ENCODE assay signal across 9 cellular contexts in genomic region chr2:127407091-127407490, GRCh38. TPM values are rescaled to one million over a fixed set of nuclear protein-coding genes. Genes with fewer than 3 reads are reported as not detected.
A peak's percentile ranks its signal among the peaks of the same experiment; 100 is the strongest.
DNase-seq lines count a peak whose midpoint lies in the region; ATAC-seq and TF ChIP-seq lines count a peak whose summit lies in the region.
"Had no signal": no experiment of that assay in that cellular context is flagged by ENCODE, and none has a peak within 500 bp of the region (broad histone marks: within the 10 kb centered on the region; RNA-seq: fewer than 3 reads in every experiment).

No MANE protein-coding gene starts in this region.

- in situ Hi-C loops in mammary epithelial cell (cut with MboI; ENCODE audit: low sequenced_read_pairs in 2 of 2), result no loop called here

- intact Hi-C loops in MCF 10A (cut with micrococcal nuclease), result no loop called here
- intact Hi-C loops in mammary epithelial cell (cut with micrococcal nuclease), result loop anchor here (2.0 kb wide), 1 partner anchor 18 kb away; no protein-coding TSS in a partner anchor
- intact Hi-C loops in ascending aorta (cut with DNase I), result loop anchor here (1.0 kb wide), 2 partner anchors 9 to 19 kb away; no protein-coding TSS in a partner anchor
- intact Hi-C loops in natural killer cell (cut with micrococcal nuclease), result loop anchor here (10.0 kb wide), 1 partner anchor 322 kb away; no protein-coding TSS in a partner anchor
- intact Hi-C loops in upper lobe of right lung (cut with DNase I), result no loop called here

- H3K36me3 Mint-ChIP-seq in MCF 10A (ENCODE audit: insufficient read depth, unreplicated experiment) (no peaks in the 10 kb centered on the region), natural killer cell (no peaks in the 10 kb centered on the region)

- H3K4me1 ChIP-seq in mammary epithelial cell (ENCODE audit: insufficient read depth, low read length) (peaks cover 44% of the 10 kb centered on the region), ascending aorta (peaks cover 14 to 62% of the 10 kb centered on the region in 2 donors), upper lobe of right lung (peaks cover 40% of the 10 kb centered on the region)

- POLR2A ChIA-PET in MCF 10A (lab: Yijun Ruan, JAX), result interaction anchor here (1.0 to 2.7 kb wide), 2 partner anchors 18 to 21 kb away, joined by 3 to 13 read pairs; partner anchors contain the start of gene MAP3K2

- H3K36me3 ChIP-seq in mammary epithelial cell (ENCODE audit: insufficient read depth, low read length) (no peaks in the 10 kb centered on the region), ascending aorta (no peaks in the 10 kb centered on the region), upper lobe of right lung (no peaks in the 10 kb centered on the region)

- H3K4me3 ChIP-seq in mammary epithelial cell (replicated peaks in 1 of 3; ENCODE audit: insufficient read depth in 1 of 3, low read depth in 2 of 3, low read length in 3 of 3), result no peak overlapping the region
- H3K4me3 ChIP-seq in ascending aorta, result no peak overlapping the region
- H3K4me3 ChIP-seq in upper lobe of right lung, result no peak overlapping the region

- no peak for DNase-seq in MCF 10A (ENCODE audit: unreplicated experiment)
- DNase-seq in mammary epithelial cell, result no peak
- DNase-seq in ascending aorta (ENCODE audit: low spot score in 2 of 2), result no peak
- no peak for DNase-seq in natural killer cell
- DNase-seq in upper lobe of right lung, result no peak
- DNase-seq in NCI-H2171 treated with DMSO at 0.1 percent for 48 hours (lab: John Stamatoyannopoulos, UW), result no peak
- no peak for DNase-seq in NCI-H2029 (lab: John Stamatoyannopoulos, UW)
- no peak for DNase-seq in SHP77 (lab: John Stamatoyannopoulos, UW)
- DNase-seq: NCI-H1092 had no signal

- H3K27ac Mint-ChIP-seq in MCF 10A (ENCODE audit: low read depth, unreplicated experiment) (no peak overlapping the region), natural killer cell (peak overlapping the region; percentile 74 to 88)

- H3K79me2 ChIP-seq in mammary epithelial cell (ENCODE audit: insufficient read depth, low read length), result no peaks in the 10 kb centered on the region

- BruUV-seq in MCF 10A (replicated peaks; lab: Mats Ljungman, UMichigan) (no TSS peak), mammary epithelial cell (replicated peaks; lab: Mats Ljungman, UMichigan) (no TSS peak)

- ATAC-seq in natural killer cell, result no peak
- ATAC-seq in upper lobe of right lung, result no peak

- 90% methylated on average over 8 of the region's 9 CpGs for WGBS in mammary epithelial cell (ENCODE audit: low coverage, missing lambda C conversion rate)

- no peak overlapping the region for H3K4me2 ChIP-seq in mammary epithelial cell (ENCODE audit: insufficient read depth, low read depth, low read length)

- H3K27ac ChIP-seq in mammary epithelial cell (ENCODE audit: insufficient read depth, low read depth, low read length) (no peak overlapping the region), ascending aorta (peak overlapping the region; percentile 79 to 81), upper lobe of right lung (peak overlapping the region; percentile 63)

- no peaks in the 10 kb centered on the region for H3K9me3 ChIP-seq in mammary epithelial cell (replicated peaks; ENCODE audit: insufficient read depth, low read length)
- H3K9me3 ChIP-seq in ascending aorta, result no peaks in the 10 kb centered on the region
- H3K9me3 ChIP-seq in upper lobe of right lung, result no peaks in the 10 kb centered on the region

- CTCF ChIA-PET in MCF 10A (lab: Yijun Ruan, JAX) (interaction anchor here (0.6 kb wide), 1 partner anchor 44 kb away, joined by 4 read pairs; no protein-coding TSS in a partner anchor), mammary epithelial cell (lab: Charles Lee; ENCODE audit: low non-redundant PET) (no interaction called here)

- TF ChIP-seq CTCF in MCF 10A (IDR thresholded peaks at IDR 0.05; ENCODE audit: unreplicated experiment) (no peak), mammary epithelial cell (conservative IDR thresholded peaks at IDR 0.05 in 1 of 2, IDR thresholded peaks at IDR 0.05 in 1 of 2; ENCODE audit: extremely low read depth in 1 of 2, insufficient read depth in 1 of 2, low read depth in 1 of 2, low read length in 2 of 2) (no peak), ascending aorta (IDR thresholded peaks at IDR 0.05) (no peak), natural killer cell (IDR thresholded peaks at IDR 0.05) (no peak), upper lobe of right lung (IDR thresholded peaks at IDR 0.05) (no peak)

- no peak overlapping the region for H2AFZ ChIP-seq in mammary epithelial cell (ENCODE audit: low read depth, low read length)

- dilution Hi-C loops in mammary epithelial cell (cut with HindIII; ENCODE audit: low sequenced_read_pairs), result no loop called here

- H3K4me3 Mint-ChIP-seq in MCF 10A (ENCODE audit: unreplicated experiment) (peak overlapping the region; percentile 31), natural killer cell (peak overlapping the region; percentile 76)

- no peak overlapping the region for H3K9ac ChIP-seq in mammary epithelial cell (ENCODE audit: insufficient read depth, low read length)

- no peaks in the 10 kb centered on the region for H4K20me1 ChIP-seq in mammary epithelial cell (ENCODE audit: insufficient read depth, low read length)

- H3K4me1 Mint-ChIP-seq in MCF 10A (ENCODE audit: insufficient read depth, unreplicated experiment), result peaks cover 28% of the 10 kb centered on the region
- peaks cover 0 to 9% of the 10 kb centered on the region in 2 donors for H3K4me1 Mint-ChIP-seq in natural killer cell

- no peaks in the 10 kb centered on the region for H3K27me3 ChIP-seq in mammary epithelial cell (ENCODE audit: insufficient read depth, low read length)
- H3K27me3 ChIP-seq in ascending aorta, result no peaks in the 10 kb centered on the region
- H3K27me3 ChIP-seq in upper lobe of right lung, result no peaks in the 10 kb centered on the region

- H3K9me3 Mint-ChIP-seq in MCF 10A (ENCODE audit: unreplicated experiment) (no peaks in the 10 kb centered on the region), natural killer cell (no peaks in the 10 kb centered on the region)

- H3K27me3 Mint-ChIP-seq in MCF 10A (ENCODE audit: insufficient read depth, unreplicated experiment), result no peaks in the 10 kb centered on the region
- H3K27me3 Mint-ChIP-seq in natural killer cell (ENCODE audit: low read depth in 2 of 2), result peaks cover 6 to 9% of the 10 kb centered on the region in 2 donors

RNA-seq across cellular contexts. Expression of gene PROC, which starts 11.1 kb away (rescaled TPM):
- total RNA-seq in MCF 10A (2022) (not detected in 2 replicates), mammary epithelial cell (1 to 10 TPM; 1.4 to 2.7 TPM), ascending aorta (not detected), natural killer cell (not detected), upper lobe of right lung (not detected)
- polyA plus RNA-seq in mammary epithelial cell, result 0.60 TPM
- not detected for polyA minus RNA-seq in mammary epithelial cell

RNA-seq across cellular contexts. Expression of gene MAP3K2, which starts 19.3 kb away (rescaled TPM):
- total RNA-seq in MCF 10A (2022) (62.9 and 65.6 TPM in 2 replicates), mammary epithelial cell (10 to 100 TPM; 50.4 to 65.5 TPM), ascending aorta (47.7 TPM), natural killer cell (100 to 1,000 TPM in 2 of 3 donors, 10 to 100 TPM in 1; 99.4 to 109 (median 106) TPM), upper lobe of right lung (71.5 TPM)
- 7.8 TPM for polyA plus RNA-seq in mammary epithelial cell
- polyA minus RNA-seq in mammary epithelial cell, result 39.6 TPM

Comparison
In these comparisons a context has a peak if more than half of its experiments do, and no peak if none do; other contexts are left out.
1. intact Hi-C loops: an anchor here in mammary epithelial cell (2.0 kb wide), ascending aorta (1.0 kb wide) and natural killer cell (10.0 kb wide); none called in MCF 10A and upper lobe of right lung.